6 cellular contexts compared by ENCODE assay signal in genomic region chr16:30064746-30065111, GRCh38. TPM values are rescaled to one million over a fixed set of nuclear protein-coding genes. Genes with fewer than 3 reads are reported as not detected.
DNase-seq lines count a peak whose midpoint lies in the region; TF ChIP-seq lines count a peak whose summit lies in the region.

No MANE protein-coding gene starts in this region.

- H3K36me3 Mint-ChIP-seq in HFFc6 (ENCODE audit: low read depth) (peaks cover 31% of the 10 kb centered on the region), osteocyte (ENCODE audit: unreplicated experiment) (peaks cover 22% of the 10 kb centered on the region)

- no peak for TF ChIP-seq CTCF in HFFc6 (IDR thresholded peaks at IDR 0.05)
- TF ChIP-seq CTCF in osteocyte (IDR thresholded peaks at IDR 0.05): no peak

- peak overlapping the region; percentile 97 for H3K27ac Mint-ChIP-seq in HFFc6
- H3K27ac Mint-ChIP-seq in osteocyte (ENCODE audit: unreplicated experiment): peak overlapping the region; percentile 99

- H3K4me1 Mint-ChIP-seq in HFFc6 (ENCODE audit: low read depth) (peaks cover 41% of the 10 kb centered on the region), osteocyte (ENCODE audit: unreplicated experiment) (peaks cover 34% of the 10 kb centered on the region)

- H3K27me3 Mint-ChIP-seq in HFFc6 (ENCODE audit: insufficient read depth): peaks cover 11% of the 10 kb centered on the region; the same call in 1 of the 2 replicates
- H3K27me3 Mint-ChIP-seq in osteocyte (ENCODE audit: unreplicated experiment): no peaks in the 10 kb centered on the region

- H3K9me3 Mint-ChIP-seq in HFFc6: no peaks in the 10 kb centered on the region
- H3K9me3 Mint-ChIP-seq in osteocyte (ENCODE audit: unreplicated experiment): no peaks in the 10 kb centered on the region

- DNase-seq in HFFc6 (no peak), cerebellum (ENCODE audit: low spot score) (peak; percentile 89), osteocyte (ENCODE audit: extremely low spot score, unreplicated experiment) (no peak), T-helper 9 cell (no peak), kidney tubule cell (ENCODE audit: low spot score) (no peak), OCI-M1 (lab: John Stamatoyannopoulos, UW) (no peak)

- peak overlapping the region; percentile 93 for H3K4me3 Mint-ChIP-seq in HFFc6
- H3K4me3 Mint-ChIP-seq in osteocyte (ENCODE audit: unreplicated experiment): peak overlapping the region; percentile 91

RNA-seq across cellular contexts. Expression of gene ALDOA, which starts 0.8 kb away (rescaled TPM):
- total RNA-seq in HFFc6 (2021; fragmentation: NEBNext Ultra II Directional; extraction: Animal tissue kit (Norgen Biotek cat#: 25700)): 1,000 to 10,000 TPM; 1,621 to 1,937 (median 1,752) TPM
- 61.7 TPM for total RNA-seq in cerebellum
- total RNA-seq in osteocyte: 750 and 765 TPM in 2 replicates

RNA-seq across cellular contexts. Expression of gene PPP4C, which starts 11.1 kb away (rescaled TPM):
- 100 to 1,000 TPM; 111 to 135 (median 123) TPM for total RNA-seq in HFFc6 (2021; fragmentation: NEBNext Ultra II Directional; extraction: Animal tissue kit (Norgen Biotek cat#: 25700))
- total RNA-seq in cerebellum (56.4 TPM), osteocyte (101 and 102 TPM in 2 replicates)

RNA-seq across cellular contexts. Expression of gene TBX6, which starts 27.0 kb away (rescaled TPM):
- under 1 TPM; 0.16 to 0.33 (median 0.26) TPM for total RNA-seq in HFFc6 (2021; fragmentation: NEBNext Ultra II Directional; extraction: Animal tissue kit (Norgen Biotek cat#: 25700))
- total RNA-seq in cerebellum (0.45 TPM), osteocyte (0.63 and 0.75 TPM in 2 replicates)

RNA-seq across cellular contexts. Expression of gene YPEL3, which starts 31.3 kb away (rescaled TPM):
- total RNA-seq in HFFc6 (2021; fragmentation: NEBNext Ultra II Directional; extraction: Animal tissue kit (Norgen Biotek cat#: 25700)): 10 to 100 TPM; 17.2 to 28.4 (median 19.1) TPM
- total RNA-seq in cerebellum (19.3 TPM), osteocyte (83.6 and 93.3 TPM in 2 replicates)

RNA-seq across cellular contexts. Expression of gene TLCD3B, which starts 33.7 kb away (rescaled TPM):
- total RNA-seq in HFFc6 (2021; fragmentation: NEBNext Ultra II Directional; extraction: Animal tissue kit (Norgen Biotek cat#: 25700)): under 1 TPM in 4 of 6 experiments, not detected in 2; 0.28 to 0.39 (median 0.33) TPM
- total RNA-seq in cerebellum (15.6 TPM), osteocyte (0.32 and 0.52 TPM in 2 replicates)

Comparison
In these comparisons a context has a peak if more than half of its experiments do, and no peak if none do; other contexts are left out.
1. RNA of gene ALDOA, which starts 0.8 kb away (total RNA-seq): 1,621 to 1,937 TPM in HFFc6 and 750 to 765 TPM in osteocyte; 61.7 TPM in cerebellum (single experiment); every median in the first group is over 10 times any median in the second.